8 cellular contexts compared by ENCODE assay signal in genomic region chr10:116385994-116386809, GRCh38. TPM values are rescaled to one million over a fixed set of nuclear protein-coding genes. Genes with fewer than 3 reads are reported as not detected.
DNase-seq lines count a peak whose midpoint lies in the region; ATAC-seq and TF ChIP-seq lines count a peak whose summit lies in the region.

No MANE protein-coding gene starts in this region.

- H3K9me3 Mint-ChIP-seq in activated naive CD4-positive, alpha-beta T cell treated with anti-CD3 and anti-CD28 coated beads, Interleukin-2, amount 10 ng/mL, durations not matched to agents 7 days and 5 days: no peaks in the 10 kb centered on the region

- H2AFZ ChIP-seq in neural cell (ENCODE audit: low read depth, low read length): no peak overlapping the region

- H4K20me1 ChIP-seq in neural cell (ENCODE audit: insufficient read depth): no peaks in the 10 kb centered on the region

- H3K27me3 ChIP-seq in neural cell (ENCODE audit: insufficient read depth, low read depth, low read length): no peaks in the 10 kb centered on the region

- TF ChIP-seq EP300 in neural cell (conservative IDR thresholded peaks at IDR 0.05; ENCODE audit: poor library complexity, severe bottlenecking): no peak

- TF ChIP-seq CTCF in AG09309 (IDR thresholded peaks at IDR 0.05; ENCODE audit: control insufficient read depth, insufficient read depth, low read depth, low read length, missing control alignments): peak; percentile 41
- peak; percentile 42 for TF ChIP-seq CTCF in cardiac fibroblast (IDR thresholded peaks at IDR 0.05; ENCODE audit: low read depth, low read length)
- peak; percentile 78 for TF ChIP-seq CTCF in neural cell (IDR thresholded peaks at IDR 0.05; ENCODE audit: poor library complexity, severe bottlenecking)

- H3K9me3 ChIP-seq in neural cell (ENCODE audit: low read length): no peaks in the 10 kb centered on the region

- CTCF ChIA-PET in activated naive CD4-positive, alpha-beta T cell treated with anti-CD3 and anti-CD28 coated beads, Interleukin-2, amount 10 ng/mL, durations not matched to agents 7 days and 5 days (lab: Charles Lee): interaction anchor here (0.6 to 1.3 kb wide), 5 partner anchors 9 to 708 kb away, joined by 3 to 6 read pairs (median 3); no protein-coding TSS in a partner anchor

- H3K4me1 Mint-ChIP-seq in activated naive CD4-positive, alpha-beta T cell treated with anti-CD3 and anti-CD28 coated beads, Interleukin-2, amount 10 ng/mL, durations not matched to agents 7 days and 5 days: no peaks in the 10 kb centered on the region

- no peaks in the 10 kb centered on the region for H3K9me2 ChIP-seq in neural cell (ENCODE audit: insufficient read depth, low read length)

- H3K27ac Mint-ChIP-seq in activated naive CD4-positive, alpha-beta T cell treated with anti-CD3 and anti-CD28 coated beads, Interleukin-2, amount 10 ng/mL, durations not matched to agents 7 days and 5 days: no peak overlapping the region

- peak; percentile 87 for TF ChIP-seq RAD21 in neural cell (conservative IDR thresholded peaks at IDR 0.05)

- DNase-seq in AG09309 (ENCODE audit: low read depth) (peak; percentile 7), NCI-H1105 (lab: John Stamatoyannopoulos, UW) (peak; percentile 17), cardiac fibroblast (ENCODE audit: low read depth in 2 of 2) (peak; percentile 46 to 62)
- no peak for DNase-seq in activated CD8-positive, alpha-beta memory T cell treated with anti-CD3 and anti-CD28 coated beads, Interleukin-2, amount 50 U/mL, for 4 hours
- DNase-seq in activated naive CD4-positive, alpha-beta T cell treated with anti-CD3 and anti-CD28 coated beads, Interleukin-2, amount 10 ng/mL, durations not matched to agents 7 days and 5 days: no peak

- H3F3A ChIP-seq in neural cell (ENCODE audit: insufficient read depth, low read length, poor library complexity, severe bottlenecking): no peaks in the 10 kb centered on the region

- H3K4me3 Mint-ChIP-seq in activated naive CD4-positive, alpha-beta T cell treated with anti-CD3 and anti-CD28 coated beads, Interleukin-2, amount 10 ng/mL, durations not matched to agents 7 days and 5 days: no peak overlapping the region

- H3K4me3 ChIP-seq in AG09309 (ENCODE audit: control insufficient read depth, low read depth, low read length) (no peak overlapping the region), cardiac fibroblast (replicated peaks in 1 of 2; ENCODE audit: low read depth in 2 of 2, low read length in 2 of 2) (no peak overlapping the region), neural cell (ENCODE audit: low read length) (no peak overlapping the region)

- no peaks in the 10 kb centered on the region for H3K27me3 Mint-ChIP-seq in activated naive CD4-positive, alpha-beta T cell treated with anti-CD3 and anti-CD28 coated beads, Interleukin-2, amount 10 ng/mL, durations not matched to agents 7 days and 5 days

- no peaks in the 10 kb centered on the region for H3K79me2 ChIP-seq in neural cell (replicated peaks; ENCODE audit: insufficient read depth, low read length)

- no peak overlapping the region for H3K4me2 ChIP-seq in neural cell (ENCODE audit: low read length)

- ATAC-seq in GM18868 (IDR thresholded peaks at IDR 0.05; ENCODE audit: unreplicated experiment): peak; percentile 71
- ATAC-seq in HG02588 (IDR thresholded peaks at IDR 0.05; ENCODE audit: unreplicated experiment): no peak

- H3K9ac ChIP-seq in neural cell (ENCODE audit: low read length): no peak overlapping the region

- no peaks in the 10 kb centered on the region for H3K36me3 ChIP-seq in neural cell (ENCODE audit: insufficient read depth, low read length)

- no peaks in the 10 kb centered on the region for H3K36me3 Mint-ChIP-seq in activated naive CD4-positive, alpha-beta T cell treated with anti-CD3 and anti-CD28 coated beads, Interleukin-2, amount 10 ng/mL, durations not matched to agents 7 days and 5 days

- H3K27ac ChIP-seq in neural cell (ENCODE audit: low read length): no peak overlapping the region

TF ChIP-seq in neural cell, 6 proteins besides CTCF, POLR2A, EP300 and RAD21:
- TF ChIP-seq EZH2 (IDR thresholded peaks at IDR 0.05; ENCODE audit: borderline replicate concordance, insufficient read depth, low read length, poor library complexity, severe bottlenecking) (no peak), SMC3 (conservative IDR thresholded peaks at IDR 0.05; ENCODE audit: poor library complexity) (peak; percentile 90)

RNA-seq across cellular contexts. Expression of gene PNLIPRP3, which starts 41.4 kb away (rescaled TPM):
- polyA plus RNA-seq in neural cell: not detected in 2 replicates
- not detected in 2 replicates for polyA minus RNA-seq in neural cell

Comparison
In these comparisons a context has a peak if more than half of its experiments do, and no peak if none do; other contexts are left out.
1. DNase-seq: peak in AG09309 (single experiment), NCI-H1105 (single experiment) and cardiac fibroblast (2 of 2); none in activated CD8-positive, alpha-beta memory T cell treated with anti-CD3 and anti-CD28 coated beads, Interleukin-2, amount 50 U/mL, for 4 hours (single experiment) and activated naive CD4-positive, alpha-beta T cell treated with anti-CD3 and anti-CD28 coated beads, Interleukin-2, amount 10 ng/mL, durations not matched to agents 7 days and 5 days (single experiment).
2. Peak in every context shown above with its lines, with median percentiles within 50 percentile points of each other: CTCF ChIP-seq.